Comparison of ENCODE assay signal across 23 cellular contexts in genomic region chr2:208334230-208334629, GRCh38.
DNase-seq lines count a peak whose midpoint lies in the region; ATAC-seq and TF ChIP-seq lines count a peak whose summit lies in the region.
"Had no signal": no experiment of that assay in that cellular context is flagged by ENCODE, and none has a peak within 500 bp of the region (broad histone marks: within the 10 kb centered on the region; RNA-seq: fewer than 3 reads in every experiment).

No MANE protein-coding gene starts in this region.

- H3K9me3 Mint-ChIP-seq in stimulated activated naive CD8-positive, alpha-beta T cell treated with anti-CD3 and anti-CD28 coated beads, Interleukin-15, amount 100 ng/mL, for 72 hours: no peaks in the 10 kb centered on the region
- no peaks in the 10 kb centered on the region for H3K9me3 Mint-ChIP-seq in naive B cell
- H3K9me3 Mint-ChIP-seq in CD14-positive monocyte: no peaks in the 10 kb centered on the region
- H3K9me3 Mint-ChIP-seq: T-helper 1 cell treated with Interleukin-12 subunit alpha and Interleukin-12 subunit beta and Interleukin-4 antibody, amounts not matched to agents 30 μg/mL and 1 μg/mL, for 36 hours had no signal

- peak; percentile 40 for ATAC-seq in stimulated activated naive CD8-positive, alpha-beta T cell treated with anti-CD3 and anti-CD28 coated beads, Interleukin-15, Interleukin-2, amounts not matched to agents 100 U/mL and 50 U/mL, for 24 hours
- no peak for ATAC-seq in stimulated activated naive CD8-positive, alpha-beta T cell treated with anti-CD3 and anti-CD28 coated beads, Interleukin-15, amount 100 ng/mL, for 72 hours
- ATAC-seq in naive B cell (ENCODE audit: low read depth in 2 of 2): no peak
- ATAC-seq in HG03565 (IDR thresholded peaks at IDR 0.05; ENCODE audit: unreplicated experiment): no peak

- TF ChIP-seq POLR2A in esophagus muscularis mucosa (IDR thresholded peaks at IDR 0.05; ENCODE audit: low read depth): no peak

- no peak overlapping the region for H3K27ac ChIP-seq in esophagus muscularis mucosa (replicated peaks in 1 of 4)
- H3K27ac ChIP-seq: HL-60, right atrium auricular region, SJSA1, upper lobe of left lung had no signal

- H3K4me1 Mint-ChIP-seq in stimulated activated naive CD8-positive, alpha-beta T cell treated with anti-CD3 and anti-CD28 coated beads, Interleukin-15, amount 100 ng/mL, for 72 hours: no peaks in the 10 kb centered on the region
- H3K4me1 Mint-ChIP-seq in naive B cell (peaks cover 5 to 12% (median 6%) of the 10 kb centered on the region in 3 donors), CD14-positive monocyte (no peaks in the 10 kb centered on the region)

- no peak for TF ChIP-seq EP300 in esophagus muscularis mucosa (IDR thresholded peaks at IDR 0.05)

- no peak overlapping the region for H3K27ac Mint-ChIP-seq in stimulated activated naive CD8-positive, alpha-beta T cell treated with anti-CD3 and anti-CD28 coated beads, Interleukin-15, amount 100 ng/mL, for 72 hours
- H3K27ac Mint-ChIP-seq in naive B cell: peak overlapping the region; percentile 16 to 86 (median 38)
- H3K27ac Mint-ChIP-seq in CD14-positive monocyte: peak overlapping the region in 2 of 7 donors; percentile 56 to 70
- H3K27ac Mint-ChIP-seq: T-helper 1 cell treated with Interleukin-12 subunit alpha and Interleukin-12 subunit beta and Interleukin-4 antibody, amounts not matched to agents 30 μg/mL and 1 μg/mL, for 36 hours had no signal

- H3K36me3 Mint-ChIP-seq in naive B cell: peaks cover 17 to 35% of the 10 kb centered on the region in 2 donors
- H3K36me3 Mint-ChIP-seq in CD14-positive monocyte: peaks cover 67 to 86% of the 10 kb centered on the region in 2 donors

- no peak for TF ChIP-seq CTCF in epithelial cell of esophagus (IDR thresholded peaks at IDR 0.05; ENCODE audit: insufficient read depth, low read depth, low read length, missing control alignments)
- TF ChIP-seq CTCF in esophagus muscularis mucosa (IDR thresholded peaks at IDR 0.05): no peak
- no peak for TF ChIP-seq CTCF in CD14-positive monocyte (IDR thresholded peaks at IDR 0.05)

- DNase-seq in stimulated activated naive CD8-positive, alpha-beta T cell treated with anti-CD3 and anti-CD28 coated beads, Interleukin-15, Interleukin-2, amounts not matched to agents 100 U/mL and 50 U/mL, for 24 hours: no peak
- no peak for DNase-seq in stimulated activated naive CD8-positive, alpha-beta T cell treated with anti-CD3 and anti-CD28 coated beads, Interleukin-15, amount 100 ng/mL, for 72 hours
- peak; percentile 12 for DNase-seq in epithelial cell of esophagus (ENCODE audit: low read depth)
- DNase-seq in naive B cell: no peak
- no peak for DNase-seq in esophagus muscularis mucosa (ENCODE audit: extremely low spot score)
- DNase-seq in inferior parietal cortex (ENCODE audit: extremely low spot score): no peak
- DNase-seq in CD14-positive monocyte (ENCODE audit: low spot score): no peak
- DNase-seq: ACHN; activated CD4-positive, alpha-beta T cell treated with anti-CD3 and anti-CD28 coated beads for 48 hours; activated naive CD4-positive, alpha-beta T cell treated with Interleukin-2 at 50 U/mL for 16 hours; C1 segment of cervical spinal cord; caudate nucleus; dermis blood vessel endothelial cell; DMS153; NCI-H510A; stimulated activated CD4-positive, alpha-beta T cell treated with anti-CD3 and anti-CD28 coated beads, Interleukin-12 subunit alpha, Interleukin-12 subunit beta, amount 100 ng/mL, for 4 hours; stimulated activated CD4-positive, alpha-beta T cell treated with anti-CD3 and anti-CD28 coated beads, Interleukin-4, amount 100 ng/mL, for 4 hours; upper lobe of left lung had no signal

- no peaks in the 10 kb centered on the region for H3K27me3 ChIP-seq in esophagus muscularis mucosa
- H3K27me3 ChIP-seq: right atrium auricular region, SJSA1, upper lobe of left lung had no signal

- no peaks in the 10 kb centered on the region for H3K27me3 Mint-ChIP-seq in stimulated activated naive CD8-positive, alpha-beta T cell treated with anti-CD3 and anti-CD28 coated beads, Interleukin-15, amount 100 ng/mL, for 72 hours
- no peaks in the 10 kb centered on the region for H3K27me3 Mint-ChIP-seq in naive B cell
- H3K27me3 Mint-ChIP-seq in CD14-positive monocyte (ENCODE audit: low read depth in 3 of 3): no peaks in the 10 kb centered on the region

- intact Hi-C loops in esophagus muscularis mucosa (cut with DNase I) (no loop called here), CD14-positive monocyte (cut with micrococcal nuclease) (no loop called here)

- no peaks in the 10 kb centered on the region for H3K4me1 ChIP-seq in esophagus muscularis mucosa
- H3K4me1 ChIP-seq: right atrium auricular region, SJSA1, upper lobe of left lung had no signal

- no peaks in the 10 kb centered on the region for H3K9me3 ChIP-seq in esophagus muscularis mucosa
- H3K9me3 ChIP-seq: right atrium auricular region, SJSA1, upper lobe of left lung had no signal

- H3K36me3 ChIP-seq in esophagus muscularis mucosa: peaks cover 53 to 100% (median 79%) of the 10 kb centered on the region in 4 donors

- H3K4me3 ChIP-seq in epithelial cell of esophagus (ENCODE audit: low read length) (no peak overlapping the region), esophagus muscularis mucosa (no peak overlapping the region)
- H3K4me3 ChIP-seq: right atrium auricular region, SJSA1, upper lobe of left lung had no signal

- H3K4me3 Mint-ChIP-seq in stimulated activated naive CD8-positive, alpha-beta T cell treated with anti-CD3 and anti-CD28 coated beads, Interleukin-15, amount 100 ng/mL, for 72 hours: no peak overlapping the region
- H3K4me3 Mint-ChIP-seq in naive B cell: no peak overlapping the region
- no peak overlapping the region for H3K4me3 Mint-ChIP-seq in CD14-positive monocyte
- H3K4me3 Mint-ChIP-seq: T-helper 1 cell treated with Interleukin-12 subunit alpha and Interleukin-12 subunit beta and Interleukin-4 antibody, amounts not matched to agents 30 μg/mL and 1 μg/mL, for 36 hours had no signal

Comparison
In these comparisons a context has a peak if more than half of its experiments do, and no peak if none do; other contexts are left out.
1. H3K27ac Mint-ChIP-seq: peak in naive B cell (6 of 6); none in stimulated activated naive CD8-positive, alpha-beta T cell treated with anti-CD3 and anti-CD28 coated beads, Interleukin-15, amount 100 ng/mL, for 72 hours (0 of 2).